5 cellular contexts compared by ENCODE assay signal in genomic region chr14:93797071-93797470, GRCh38. TPM values are rescaled to one million over a fixed set of nuclear protein-coding genes. Genes with fewer than 3 reads are reported as not detected.
"Had no signal": no experiment of that assay in that cellular context is flagged by ENCODE, and none has a peak within 500 bp of the region (broad histone marks: within the 10 kb centered on the region; RNA-seq: fewer than 3 reads in every experiment).

No MANE protein-coding gene starts in this region.

- H3K4me1 Mint-ChIP-seq: GM23338, H9 had no signal

- DNase-seq: H9, HCEC 1CT, IMR-90 had no signal

- H3K9me3 Mint-ChIP-seq: GM23338, H9 had no signal

- H3K27ac Mint-ChIP-seq: GM23338, H9 had no signal

- H3K4me3 Mint-ChIP-seq: GM23338, H9 had no signal

- ATAC-seq: GM23338 had no signal

- H3K4me3 ChIP-seq: GM23338 had no signal

RNA-seq across cellular contexts. Expression of gene PRIMA1, which starts 8.8 kb away (rescaled TPM):
- total RNA-seq: HT-29, IMR-90 had no signal
- polyA plus RNA-seq: IMR-90 had no signal
